Comparison of ENCODE assay signal across 27 cellular contexts in the genomic region with DNA sequence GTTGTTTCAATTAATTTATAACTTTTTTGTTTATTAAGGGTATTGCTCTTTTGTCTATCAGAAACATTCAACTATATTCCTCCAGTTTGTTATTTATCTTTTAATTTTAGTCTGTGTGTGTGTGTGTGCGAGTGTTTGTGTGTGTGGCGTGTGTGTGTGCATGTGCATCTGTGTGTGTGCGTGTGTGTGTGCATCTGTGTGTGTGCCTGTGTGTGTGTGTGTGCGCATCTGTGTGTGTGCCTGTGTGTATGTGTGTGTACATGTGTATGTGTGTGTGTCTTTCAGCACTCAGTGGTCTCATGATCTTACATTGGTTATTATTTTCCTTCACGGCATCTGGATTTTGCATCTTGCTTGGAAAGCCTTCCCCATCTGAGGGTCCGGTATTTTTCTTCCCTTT.
"Had no signal": no experiment of that assay in that cellular context is flagged by ENCODE, and none has a peak within 500 bp of the region (broad histone marks: within the 10 kb centered on the region; RNA-seq: fewer than 3 reads in every experiment).

No MANE protein-coding gene starts in this region.

- H3K79me2 ChIP-seq: parathyroid adenoma had no signal

- H3K27me3 Mint-ChIP-seq: dendritic cell treated with granulocyte-macrophage colony-stimulating factor and Interleukin-4, amounts not matched to agents 40 ng/mL and 50 ng/mL, for 4 days; stimulated activated naive CD8-positive, alpha-beta T cell treated with anti-CD3 and anti-CD28 coated beads, Interleukin-15, amount 100 ng/mL, for 72 hours had no signal

- H3K27ac Mint-ChIP-seq: dendritic cell treated with granulocyte-macrophage colony-stimulating factor and Interleukin-4, amounts not matched to agents 40 ng/mL and 50 ng/mL, for 4 days; mesothelial cell of epicardium; natural killer cell treated with Interleukin-12 subunit alpha and Interleukin-12 subunit beta and Interleukin-15 and Interleukin-18, amount 100 ng/mL, for 72 hours; progenitor cell of endocrine pancreas had no signal

- H3K9me3 ChIP-seq: colonic mucosa, mucosa of descending colon, transverse colon, vagina had no signal

- H3K9ac ChIP-seq: parathyroid adenoma had no signal

- H3K4me2 ChIP-seq: smooth muscle cell had no signal

- H3K4me3 Mint-ChIP-seq: dendritic cell treated with granulocyte-macrophage colony-stimulating factor and Interleukin-4, amounts not matched to agents 40 ng/mL and 50 ng/mL, for 4 days; mesothelial cell of epicardium; naive B cell; natural killer cell treated with Interleukin-12 subunit alpha and Interleukin-12 subunit beta and Interleukin-15 and Interleukin-18, amount 100 ng/mL, for 72 hours; stimulated activated naive CD8-positive, alpha-beta T cell treated with anti-CD3 and anti-CD28 coated beads, Interleukin-15, amount 100 ng/mL, for 72 hours had no signal

- H3K36me3 Mint-ChIP-seq: mesothelial cell of epicardium; natural killer cell treated with Interleukin-12 subunit alpha and Interleukin-12 subunit beta and Interleukin-15 and Interleukin-18, amount 100 ng/mL, for 72 hours had no signal

- H3K9me3 Mint-ChIP-seq: dendritic cell treated with granulocyte-macrophage colony-stimulating factor and Interleukin-4, amounts not matched to agents 40 ng/mL and 50 ng/mL, for 4 days; natural killer cell treated with Interleukin-12 subunit alpha and Interleukin-12 subunit beta and Interleukin-15 and Interleukin-18, amount 100 ng/mL, for 72 hours had no signal

- DNase-seq: colonic mucosa; effector memory CD4-positive, alpha-beta T cell; foreskin keratinocyte; heart left ventricle; hippocampal formation; left ventricle myocardium superior; lower lobe of right lung; mucosa of descending colon; naive B cell; occipital lobe; stimulated activated CD4-positive, alpha-beta T cell treated with anti-CD3 and anti-CD28 coated beads, Interleukin-12 subunit alpha, Interleukin-12 subunit beta, amount 100 ng/mL, for 4 hours; stimulated activated CD4-positive, alpha-beta T cell treated with anti-CD3 and anti-CD28 coated beads, Interleukin-1b, Interleukin-23, amount 100 ng/mL, for 48 hours; stimulated activated CD4-positive, alpha-beta T cell treated with anti-CD3 and anti-CD28 coated beads, Interleukin-4, amount 100 ng/mL, for 1 hour; stimulated activated naive CD4-positive, alpha-beta T cell; stimulated activated naive CD8-positive, alpha-beta T cell treated with anti-CD3 and anti-CD28 coated beads, Interleukin-15, amount 100 ng/mL, for 72 hours; transverse colon had no signal

- H3K27me3 ChIP-seq: colonic mucosa, foreskin keratinocyte, transverse colon, vagina had no signal

- H3K4me1 Mint-ChIP-seq: mesothelial cell of epicardium; naive B cell; stimulated activated naive CD8-positive, alpha-beta T cell treated with anti-CD3 and anti-CD28 coated beads, Interleukin-15, amount 100 ng/mL, for 72 hours had no signal

- H3K4me3 ChIP-seq: colonic mucosa, esophagus muscularis mucosa, gastroesophageal sphincter, heart left ventricle, lower lobe of right lung, mucosa of descending colon, smooth muscle cell, suprapubic skin, transverse colon, vagina had no signal

- H3K4me1 ChIP-seq: colonic mucosa, esophagus muscularis mucosa, foreskin keratinocyte, gastroesophageal sphincter, heart left ventricle, lower lobe of right lung, parathyroid adenoma, suprapubic skin, transverse colon had no signal

- H3K27ac ChIP-seq: colonic mucosa, esophagus muscularis mucosa, foreskin keratinocyte, gastroesophageal sphincter, heart left ventricle, lower lobe of right lung, parathyroid adenoma, suprapubic skin, transverse colon, vagina had no signal

- H2AFZ ChIP-seq: parathyroid adenoma had no signal

- ATAC-seq: foreskin keratinocyte; gastroesophageal sphincter; heart left ventricle; left ventricle myocardium superior; mucosa of descending colon; natural killer cell treated with Interleukin-12 subunit alpha and Interleukin-12 subunit beta and Interleukin-15 and Interleukin-18, amount 100 ng/mL, for 72 hours; stimulated activated naive CD8-positive, alpha-beta T cell treated with anti-CD3 and anti-CD28 coated beads, Interleukin-15, amount 100 ng/mL, for 72 hours had no signal

- FAIRE-seq: islet of Langerhans had no signal

- H3K36me3 ChIP-seq: colonic mucosa, esophagus muscularis mucosa, gastroesophageal sphincter, heart left ventricle, lower lobe of right lung, suprapubic skin, transverse colon, vagina had no signal
